12 cellular contexts compared by ENCODE assay signal in the genomic region with DNA sequence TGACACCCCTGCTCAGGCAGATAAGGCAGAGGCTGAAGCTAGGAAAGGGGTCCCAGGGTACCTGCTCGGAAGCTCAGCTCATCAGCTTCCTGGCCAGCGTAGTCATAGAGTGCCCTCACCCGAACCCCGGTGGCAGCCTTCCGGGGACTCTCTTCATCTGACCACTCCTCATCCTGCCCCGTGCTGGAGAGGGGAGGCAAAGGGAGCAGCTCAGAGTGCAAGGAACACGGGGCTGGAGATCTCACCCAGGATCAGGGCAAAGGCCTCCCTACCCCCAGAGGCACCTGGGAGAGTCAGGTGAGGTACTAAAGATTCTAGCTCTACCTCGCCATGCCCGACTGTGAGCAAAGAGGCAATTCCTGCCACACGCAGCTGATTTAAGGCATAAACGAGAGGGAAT. TPM values are rescaled to one million over a fixed set of nuclear protein-coding genes. Genes with fewer than 3 reads are reported as not detected.
DNase-seq lines count a peak whose midpoint lies in the region; ATAC-seq and TF ChIP-seq lines count a peak whose summit lies in the region.
"Had no signal": no experiment of that assay in that cellular context is flagged by ENCODE, and none has a peak within 500 bp of the region (broad histone marks: within the 10 kb centered on the region; RNA-seq: fewer than 3 reads in every experiment).

No MANE protein-coding gene starts in this region.

- peak overlapping the region; percentile 96 to 99 (median 97); a peak in 20 of 22 replicates for H3K27ac ChIP-seq in BLaER1 treated with 17β-estradiol and CSF1 and Interleukin-3, amounts not matched to agents 10 nM and 100 nM
- no peak overlapping the region for H3K27ac ChIP-seq in OCI-LY3 (ENCODE audit: low read length)
- H3K27ac ChIP-seq in esophagus muscularis mucosa (replicated peaks in 1 of 4), result peak overlapping the region; percentile 98 to 99 (median 98)
- peak overlapping the region; percentile 95 for H3K27ac ChIP-seq in psoas muscle

- WGBS in esophagus muscularis mucosa, result 84% methylated on average over 11 of the region's 11 CpGs
- WGBS in psoas muscle, 3 donors, result 66 to 85% (median 70%) methylated on average over 11 of the region's 11 CpGs

- TF ChIP-seq CTCF in OCI-LY3 (IDR thresholded peaks at IDR 0.05; ENCODE audit: low read depth, low read length), result no peak
- TF ChIP-seq CTCF in esophagus muscularis mucosa (IDR thresholded peaks at IDR 0.05), result no peak
- TF ChIP-seq CTCF in psoas muscle (IDR thresholded peaks at IDR 0.05), result no peak

- no peaks in the 10 kb centered on the region for H3K27me3 ChIP-seq in BLaER1 treated with 17β-estradiol and CSF1 and Interleukin-3, amounts not matched to agents 10 nM and 100 nM
- H3K27me3 ChIP-seq in OCI-LY3 (ENCODE audit: low read depth, low read length) (no peaks in the 10 kb centered on the region), esophagus muscularis mucosa (no peaks in the 10 kb centered on the region), psoas muscle (ENCODE audit: insufficient read depth in 3 of 3, low read length in 2 of 3) (no peaks in the 10 kb centered on the region)

- H3K9me3 ChIP-seq in BLaER1 treated with 17β-estradiol and CSF1 and Interleukin-3, amounts not matched to agents 10 nM and 100 nM (replicated peaks in 1 of 11), result no peaks in the 10 kb centered on the region
- no peaks in the 10 kb centered on the region for H3K9me3 ChIP-seq in OCI-LY3 (ENCODE audit: insufficient read depth, low read length)
- H3K9me3 ChIP-seq in esophagus muscularis mucosa, result no peaks in the 10 kb centered on the region
- no peaks in the 10 kb centered on the region for H3K9me3 ChIP-seq in psoas muscle

- intact Hi-C loops in esophagus muscularis mucosa (cut with DNase I) (loop anchor here (5.0 kb wide), 2 partner anchors 89 to 179 kb away; no protein-coding TSS in a partner anchor), psoas muscle (cut with DNase I) (loop anchor here in 1 of 2 donors (5.0 kb wide), 1 partner anchor 79 kb away; the partner anchor contains the start of gene NR1H3)

- ATAC-seq in psoas muscle, result no peak
- ATAC-seq in HG02885 (IDR thresholded peaks at IDR 0.05; ENCODE audit: poor library complexity, unreplicated experiment), result no peak
- no peak for ATAC-seq in HG03521 (IDR thresholded peaks at IDR 0.05; ENCODE audit: unreplicated experiment)

- peaks cover 20 to 57% (median 44%) of the 10 kb centered on the region in 11 experiments for H3K36me3 ChIP-seq in BLaER1 treated with 17β-estradiol and CSF1 and Interleukin-3, amounts not matched to agents 10 nM and 100 nM
- H3K36me3 ChIP-seq in OCI-LY3 (replicated peaks; ENCODE audit: low read depth, low read length), result peaks cover 15% of the 10 kb centered on the region
- peaks cover 8 to 58% (median 45%) of the 10 kb centered on the region in 4 donors for H3K36me3 ChIP-seq in esophagus muscularis mucosa
- H3K36me3 ChIP-seq in psoas muscle (ENCODE audit: insufficient read depth in 1 of 2, low read depth in 1 of 2), result peaks cover 0 to 77% of the 10 kb centered on the region in 2 donors

- H3K4me2 ChIP-seq in BLaER1 treated with 17β-estradiol and CSF1 and Interleukin-3, amounts not matched to agents 10 nM and 100 nM, result peak overlapping the region; percentile 84 to 97 (median 90)
- H3K4me2 ChIP-seq in OCI-LY3 (ENCODE audit: low read length), result peak overlapping the region; percentile 90; the same call in 1 of the 2 replicates

- peaks cover 28 to 50% (median 42%) of the 10 kb centered on the region in 10 experiments for H3K4me1 ChIP-seq in BLaER1 treated with 17β-estradiol and CSF1 and Interleukin-3, amounts not matched to agents 10 nM and 100 nM
- H3K4me1 ChIP-seq in OCI-LY3 (ENCODE audit: low read length) (peaks cover 16% of the 10 kb centered on the region), esophagus muscularis mucosa (peaks cover 52 to 62% (median 55%) of the 10 kb centered on the region in 4 donors), psoas muscle (peaks cover 72% of the 10 kb centered on the region)

- no peak for DNase-seq in esophagus muscularis mucosa (ENCODE audit: extremely low spot score)
- no peak for DNase-seq in psoas muscle
- DNase-seq in hypothalamus (lab: John Stamatoyannopoulos, UW), result no peak
- no peak for DNase-seq in SW 1271 (lab: John Stamatoyannopoulos, UW)
- DNase-seq: activated effector memory CD4-positive, alpha-beta T cell treated with anti-CD3 and anti-CD28 coated beads, Interleukin-2, amount 50 U/mL, for 16 hours; midbrain; NCI-H345; RPMI8226 had no signal

- H3K4me3 ChIP-seq in BLaER1 treated with 17β-estradiol and CSF1 and Interleukin-3, amounts not matched to agents 10 nM and 100 nM, result peak overlapping the region in 4 of 10 experiments; percentile 9 to 100 (median 91); a peak in 3 of 20 replicates
- no peak overlapping the region for H3K4me3 ChIP-seq in OCI-LY3 (ENCODE audit: low read length)
- no peak overlapping the region for H3K4me3 ChIP-seq in esophagus muscularis mucosa
- peak overlapping the region; percentile 19 for H3K4me3 ChIP-seq in psoas muscle

- TF ChIP-seq EP300 in esophagus muscularis mucosa (IDR thresholded peaks at IDR 0.05), result no peak

- no peak overlapping the region for H2AFZ ChIP-seq in OCI-LY3 (ENCODE audit: low read depth, low read length)

- no peak for TF ChIP-seq POLR2A in esophagus muscularis mucosa (IDR thresholded peaks at IDR 0.05; ENCODE audit: low read depth)

- H4K20me1 ChIP-seq in BLaER1 treated with 17β-estradiol and CSF1 and Interleukin-3, amounts not matched to agents 10 nM and 100 nM, result peaks cover 19 to 28% (median 23%) of the 10 kb centered on the region in 11 experiments; a peak in 21 of 22 replicates
- no peaks in the 10 kb centered on the region for H4K20me1 ChIP-seq in OCI-LY3 (ENCODE audit: insufficient read depth, low read length)

- peaks cover 32% of the 10 kb centered on the region for H3K79me2 ChIP-seq in OCI-LY3 (ENCODE audit: low read length)

- peak overlapping the region; percentile 92 to 100 (median 98); a peak in 21 of 22 replicates for H3K9ac ChIP-seq in BLaER1 treated with 17β-estradiol and CSF1 and Interleukin-3, amounts not matched to agents 10 nM and 100 nM
- H3K9ac ChIP-seq in OCI-LY3 (ENCODE audit: low read length), result no peak overlapping the region

RNA-seq across cellular contexts. Expression of gene ARFGAP2, which starts 1.6 kb away (rescaled TPM):
- total RNA-seq in esophagus muscularis mucosa, result 100 to 1,000 TPM in 3 of 4 donors, 10 to 100 TPM in 1; 92.5 to 141 (median 120) TPM
- 100 to 1,000 TPM in 1 of 4 donors, 10 to 100 TPM in 3; 80.2 to 138 (median 86.5) TPM for total RNA-seq in psoas muscle
- 10 to 100 TPM; 58.7 to 84.3 (median 60.8) TPM for polyA plus RNA-seq in psoas muscle

RNA-seq across cellular contexts. Expression of gene PACSIN3, which starts 7.9 kb away (rescaled TPM):
- 10 to 100 TPM; 43.6 to 89.9 (median 56.0) TPM for total RNA-seq in esophagus muscularis mucosa
- 100 to 1,000 TPM; 210 to 430 (median 348) TPM for total RNA-seq in psoas muscle
- 100 to 1,000 TPM in 2 of 3 donors, 10 to 100 TPM in 1; 90.4 to 303 (median 167) TPM for polyA plus RNA-seq in psoas muscle

RNA-seq across cellular contexts. Expression of gene DDB2, which starts 36.5 kb away (rescaled TPM):
- total RNA-seq in esophagus muscularis mucosa (10 to 100 TPM; 22.6 to 37.8 (median 25.4) TPM), psoas muscle (1 to 10 TPM; 5.1 to 9.3 (median 6.9) TPM)
- polyA plus RNA-seq in psoas muscle, result 10 to 100 TPM in 1 of 3 donors, 1 to 10 TPM in 2; 3.8 to 11.5 (median 4.3) TPM
